14 cellular contexts compared by ENCODE assay signal in genomic region chr15:98682992-98683701, GRCh38. TPM values are rescaled to one million over a fixed set of nuclear protein-coding genes. Genes with fewer than 3 reads are reported as not detected.
A peak's percentile ranks its signal among the peaks of the same experiment; 100 is the strongest.
DNase-seq lines count a peak whose midpoint lies in the region; ATAC-seq and TF ChIP-seq lines count a peak whose summit lies in the region.
"Had no signal": no experiment of that assay in that cellular context is flagged by ENCODE, and none has a peak within 500 bp of the region (broad histone marks: within the 10 kb centered on the region; RNA-seq: fewer than 3 reads in every experiment).

No MANE protein-coding gene starts in this region.

- H3K4me3 ChIP-seq in Karpas-422 (ENCODE audit: low read length) (no peak overlapping the region), endocrine pancreas (ENCODE audit: control insufficient read depth, insufficient read depth, low read length) (peak overlapping the region; percentile 32)

- H2AFZ ChIP-seq in Karpas-422 (ENCODE audit: low read length) = no peak overlapping the region

- no peak for ATAC-seq in HG03354 (IDR thresholded peaks at IDR 0.05; ENCODE audit: poor library complexity, severe bottlenecking, unreplicated experiment)
- ATAC-seq: activated CD8-positive, alpha-beta T cell treated with anti-CD3 and anti-CD28 coated beads, Interleukin-2, amount 10 ng/mL, durations not matched to agents 7 days and 5 days; activated naive CD8-positive, alpha-beta T cell treated with anti-CD3 and anti-CD28 coated beads, Interleukin-2, amount 50 U/mL, for 24 hours had no signal

- H3K9me2 ChIP-seq in Karpas-422 (replicated peaks; ENCODE audit: insufficient read depth, low read length) = no peaks in the 10 kb centered on the region

- no peak overlapping the region for H3K4me2 ChIP-seq in Karpas-422 (ENCODE audit: low read depth, low read length, poor library complexity, severe bottlenecking)

- peaks cover 34% of the 10 kb centered on the region for H3K36me3 Mint-ChIP-seq in nephron progenitor cell (ENCODE audit: low read depth)
- H3K36me3 Mint-ChIP-seq in activated T-helper 1 cell treated with anti-CD3 and anti-CD28 coated beads, Interleukin-12 subunit alpha, Interleukin-12 subunit beta, Interleukin-2, Interleukin-4 antibody, amounts not matched to agents 30 ng/mL and 10 ng/mL and 1 ng/mL, durations not matched to agents 14 hours and 24 hours and 36 hours (ENCODE audit: low read depth) = no peaks in the 10 kb centered on the region
- H3K36me3 Mint-ChIP-seq: CD4-positive, CD25-positive, alpha-beta regulatory T cell had no signal

- no peak overlapping the region for H3K27ac ChIP-seq in Karpas-422 (ENCODE audit: low read length)
- no peak overlapping the region for H3K27ac ChIP-seq in caudate nucleus (ENCODE audit: low read depth, low read length)

- intact Hi-C loops in activated T-helper 1 cell treated with anti-CD3 and anti-CD28 coated beads, Interleukin-12 subunit alpha, Interleukin-12 subunit beta, Interleukin-2, Interleukin-4 antibody, amounts not matched to agents 30 ng/mL and 10 ng/mL and 1 ng/mL, durations not matched to agents 14 hours and 24 hours and 36 hours (cut with micrococcal nuclease) = no loop called here

- H4K20me1 ChIP-seq in Karpas-422 (ENCODE audit: insufficient read depth, low read depth, low read length) = no peaks in the 10 kb centered on the region

- H3K4me1 ChIP-seq in Karpas-422 (ENCODE audit: low read length) = no peaks in the 10 kb centered on the region
- H3K4me1 ChIP-seq in endocrine pancreas (ENCODE audit: control insufficient read depth, insufficient read depth, low read length) = peaks cover 4% of the 10 kb centered on the region

- H3K9me3 ChIP-seq in Karpas-422 (ENCODE audit: low read length) (no peaks in the 10 kb centered on the region), endocrine pancreas (ENCODE audit: control insufficient read depth, low read length) (no peaks in the 10 kb centered on the region)

- H3K27me3 Mint-ChIP-seq in nephron progenitor cell (ENCODE audit: low read depth, poor library complexity) = peaks cover 3% of the 10 kb centered on the region
- H3K27me3 Mint-ChIP-seq in activated T-helper 1 cell treated with anti-CD3 and anti-CD28 coated beads, Interleukin-12 subunit alpha, Interleukin-12 subunit beta, Interleukin-2, Interleukin-4 antibody, amounts not matched to agents 30 ng/mL and 10 ng/mL and 1 ng/mL, durations not matched to agents 14 hours and 24 hours and 36 hours (ENCODE audit: insufficient read depth) = no peaks in the 10 kb centered on the region
- H3K27me3 Mint-ChIP-seq: activated naive CD8-positive, alpha-beta T cell treated with anti-CD3 and anti-CD28 coated beads, Interleukin-2, amount 50 U/mL, for 24 hours; CD4-positive, CD25-positive, alpha-beta regulatory T cell had no signal

- H3K4me3 Mint-ChIP-seq in nephron progenitor cell = no peak overlapping the region
- H3K4me3 Mint-ChIP-seq in activated T-helper 1 cell treated with anti-CD3 and anti-CD28 coated beads, Interleukin-12 subunit alpha, Interleukin-12 subunit beta, Interleukin-2, Interleukin-4 antibody, amounts not matched to agents 30 ng/mL and 10 ng/mL and 1 ng/mL, durations not matched to agents 14 hours and 24 hours and 36 hours = no peak overlapping the region
- H3K4me3 Mint-ChIP-seq: activated CD8-positive, alpha-beta T cell treated with anti-CD3 and anti-CD28 coated beads, Interleukin-2, amount 10 ng/mL, durations not matched to agents 7 days and 5 days; activated naive CD8-positive, alpha-beta T cell treated with anti-CD3 and anti-CD28 coated beads, Interleukin-2, amount 50 U/mL, for 24 hours had no signal

- no peaks in the 10 kb centered on the region for H3K79me2 ChIP-seq in Karpas-422 (ENCODE audit: low read length)

- no peaks in the 10 kb centered on the region for H3K9me3 Mint-ChIP-seq in nephron progenitor cell
- no peaks in the 10 kb centered on the region for H3K9me3 Mint-ChIP-seq in activated T-helper 1 cell treated with anti-CD3 and anti-CD28 coated beads, Interleukin-12 subunit alpha, Interleukin-12 subunit beta, Interleukin-2, Interleukin-4 antibody, amounts not matched to agents 30 ng/mL and 10 ng/mL and 1 ng/mL, durations not matched to agents 14 hours and 24 hours and 36 hours
- H3K9me3 Mint-ChIP-seq: activated naive CD8-positive, alpha-beta T cell treated with anti-CD3 and anti-CD28 coated beads, Interleukin-2, amount 50 U/mL, for 24 hours; CD4-positive, CD25-positive, alpha-beta regulatory T cell had no signal

- no peaks in the 10 kb centered on the region for H3K36me3 ChIP-seq in Karpas-422 (ENCODE audit: insufficient read depth, low read length)
- H3K36me3 ChIP-seq in endocrine pancreas (ENCODE audit: control insufficient read depth, insufficient read depth, low read length) = no peaks in the 10 kb centered on the region

- TF ChIP-seq CTCF in nephron progenitor cell (IDR thresholded peaks at IDR 0.05) = no peak

- H3K9ac ChIP-seq in Karpas-422 (ENCODE audit: low read length) = no peak overlapping the region
- H3K9ac ChIP-seq in endocrine pancreas (ENCODE audit: control insufficient read depth, insufficient read depth, low read length) = no peak overlapping the region

- peak; percentile 31 for DNase-seq in AG08395 (ENCODE audit: low spot score)
- peak; percentile 6 for DNase-seq in Karpas-422
- DNase-seq in nephron progenitor cell = no peak
- DNase-seq in activated effector memory CD4-positive, alpha-beta T cell treated with anti-CD3 and anti-CD28 coated beads, Interleukin-2, amount 50 U/mL, for 16 hours = no peak
- no peak for DNase-seq in activated T-helper 1 cell treated with anti-CD3 and anti-CD28 coated beads, Interleukin-12 subunit alpha, Interleukin-12 subunit beta, Interleukin-2, Interleukin-4 antibody, amounts not matched to agents 30 ng/mL and 10 ng/mL and 1 ng/mL, durations not matched to agents 14 hours and 24 hours and 36 hours (ENCODE audit: low spot score)
- DNase-seq in caudate nucleus (lab: John Stamatoyannopoulos, UW) = no peak
- DNase-seq: activated CD8-positive, alpha-beta T cell treated with anti-CD3 and anti-CD28 coated beads, Interleukin-2, amount 10 ng/mL, durations not matched to agents 7 days and 5 days; activated naive CD8-positive, alpha-beta T cell treated with anti-CD3 and anti-CD28 coated beads, Interleukin-2, amount 50 U/mL, for 24 hours; CD4-positive, CD25-positive, alpha-beta regulatory T cell; erythroblast; kidney glomerular epithelial cell; SW 1271 had no signal

- H3K4me1 Mint-ChIP-seq in nephron progenitor cell = peaks cover 73% of the 10 kb centered on the region
- H3K4me1 Mint-ChIP-seq in activated T-helper 1 cell treated with anti-CD3 and anti-CD28 coated beads, Interleukin-12 subunit alpha, Interleukin-12 subunit beta, Interleukin-2, Interleukin-4 antibody, amounts not matched to agents 30 ng/mL and 10 ng/mL and 1 ng/mL, durations not matched to agents 14 hours and 24 hours and 36 hours (ENCODE audit: low read depth) = peaks cover 33% of the 10 kb centered on the region

- H3K27me3 ChIP-seq in Karpas-422 (ENCODE audit: low read length) = no peaks in the 10 kb centered on the region
- H3K27me3 ChIP-seq in endocrine pancreas (ENCODE audit: control insufficient read depth, insufficient read depth, low read length) = no peaks in the 10 kb centered on the region

- peak overlapping the region; percentile 75 for H3K27ac Mint-ChIP-seq in nephron progenitor cell
- no peak overlapping the region for H3K27ac Mint-ChIP-seq in activated T-helper 1 cell treated with anti-CD3 and anti-CD28 coated beads, Interleukin-12 subunit alpha, Interleukin-12 subunit beta, Interleukin-2, Interleukin-4 antibody, amounts not matched to agents 30 ng/mL and 10 ng/mL and 1 ng/mL, durations not matched to agents 14 hours and 24 hours and 36 hours
- H3K27ac Mint-ChIP-seq: activated CD8-positive, alpha-beta T cell treated with anti-CD3 and anti-CD28 coated beads, Interleukin-2, amount 10 ng/mL, durations not matched to agents 7 days and 5 days; activated naive CD8-positive, alpha-beta T cell treated with anti-CD3 and anti-CD28 coated beads, Interleukin-2, amount 50 U/mL, for 24 hours had no signal

RNA-seq across cellular contexts. Expression of gene IGF1R, which starts 34.8 kb away (rescaled TPM):
- 0.56 and 5.4 TPM in 2 replicates for total RNA-seq in Karpas-422 (2014; rRNA removed; shearing (Covaris generic); ENCODE audit: low replicate concordance)
- total RNA-seq in activated T-helper 1 cell treated with anti-CD3 and anti-CD28 coated beads, Interleukin-12 subunit alpha, Interleukin-12 subunit beta, Interleukin-2, Interleukin-4 antibody, amounts not matched to agents 30 ng/mL and 10 ng/mL and 1 ng/mL, durations not matched to agents 14 hours and 24 hours and 36 hours = 38.7 and 39.8 TPM in 2 replicates

Comparison
In these comparisons a context has a peak if more than half of its experiments do, and no peak if none do; other contexts are left out.
1. DNase-seq: peak in AG08395 (single experiment) and Karpas-422 (single experiment); none in nephron progenitor cell (single experiment), activated effector memory CD4-positive, alpha-beta T cell treated with anti-CD3 and anti-CD28 coated beads, Interleukin-2, amount 50 U/mL, for 16 hours (single experiment), activated T-helper 1 cell treated with anti-CD3 and anti-CD28 coated beads, Interleukin-12 subunit alpha, Interleukin-12 subunit beta, Interleukin-2, Interleukin-4 antibody, amounts not matched to agents 30 ng/mL and 10 ng/mL and 1 ng/mL, durations not matched to agents 14 hours and 24 hours and 36 hours (single experiment) and caudate nucleus (0 of 61).